In the genomic region with DNA sequence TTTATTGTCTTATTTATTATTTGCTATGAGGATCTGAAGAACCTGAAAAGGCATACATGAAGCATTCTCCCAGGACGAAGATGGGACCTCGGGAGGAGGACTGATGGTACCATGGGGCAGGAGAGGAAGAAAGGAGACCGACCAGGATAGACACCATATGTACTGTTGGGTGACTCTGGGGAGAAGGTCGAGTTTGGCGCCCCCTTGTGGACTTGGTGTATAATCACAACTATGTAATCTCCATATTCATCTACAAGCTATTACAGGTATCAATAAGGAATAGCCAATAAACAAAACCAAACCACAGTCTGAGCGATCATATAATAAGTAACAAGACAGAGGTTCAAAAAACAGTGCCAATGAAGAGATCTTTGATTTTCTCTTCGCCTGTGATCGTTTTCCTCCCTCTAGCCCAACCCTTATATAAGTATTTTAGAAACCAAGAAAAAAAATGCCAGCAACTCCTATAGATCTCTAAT, we compare ENCODE assay signal across 8 cellular contexts.
DNase-seq lines count a peak whose midpoint lies in the region; ATAC-seq and TF ChIP-seq lines count a peak whose summit lies in the region.

No MANE protein-coding gene starts in this region.

- peak; percentile 81 for ATAC-seq in HG02885 (IDR thresholded peaks at IDR 0.05; ENCODE audit: poor library complexity, unreplicated experiment)
- peak; percentile 77 for ATAC-seq in WTC11
- peak; percentile 84 for ATAC-seq in left lung
- ATAC-seq in GM18861 (IDR thresholded peaks at IDR 0.05; ENCODE audit: unreplicated experiment), result no peak

- no peaks in the 10 kb centered on the region for H3K36me3 Mint-ChIP-seq in WTC11

- H3K4me1 Mint-ChIP-seq in WTC11, result peaks cover 3% of the 10 kb centered on the region; the same call in 1 of the 2 replicates

- DNase-seq in NCI-H2171 treated with DMSO at 0.1 percent for 48 hours (lab: John Stamatoyannopoulos, UW) (peak; percentile 79), WTC11 (ENCODE audit: low spot score) (peak; percentile 70), left lung (peak; percentile 56 to 79)
- peak; percentile 49 for DNase-seq in central memory CD4-positive, alpha-beta T cell
- DNase-seq in stimulated activated CD4-positive, alpha-beta T cell treated with anti-CD3 and anti-CD28 coated beads, TNF-alpha, amount 100 ng/mL, for 48 hours (ENCODE audit: low read depth in 3 of 3), result peak; percentile 40 to 70 (median 69)

- intact Hi-C loops in left lung (cut with DNase I), result no loop called here

- H3K36me3 ChIP-seq in left lung, result no peaks in the 10 kb centered on the region

- H3K9me3 Mint-ChIP-seq in WTC11, result no peaks in the 10 kb centered on the region

- no peaks in the 10 kb centered on the region for H3K27me3 Mint-ChIP-seq in WTC11 (ENCODE audit: low read depth)

- no peak overlapping the region for H3K4me3 ChIP-seq in left lung

- no peaks in the 10 kb centered on the region for H3K9me3 ChIP-seq in left lung

- no peak overlapping the region for H3K27ac Mint-ChIP-seq in WTC11

- POLR2A ChIA-PET in WTC11 (lab: Charles Lee), result no interaction called here

- TF ChIP-seq CTCF in GM12874 (IDR thresholded peaks at IDR 0.05; ENCODE audit: insufficient read depth, low read depth, low read length) (peak; percentile 72), WTC11 (IDR thresholded peaks at IDR 0.05) (peak; percentile 93), left lung (IDR thresholded peaks at IDR 0.05) (peak; percentile 62 to 69)

- H3K4me1 ChIP-seq in left lung, result peaks cover 0 to 4% of the 10 kb centered on the region in 2 donors

- no peaks in the 10 kb centered on the region for H3K27me3 ChIP-seq in left lung

- H3K27ac ChIP-seq in left lung, result no peak overlapping the region

- CTCF ChIA-PET in WTC11 (lab: Charles Lee), result interaction anchor here (0.6 to 1.7 kb wide), 32 partner anchors 9 to 1734 kb away, joined by 3 to 15 read pairs (median 4); no protein-coding TSS in a partner anchor

- H3K4me3 Mint-ChIP-seq in WTC11, result no peak overlapping the region

TF ChIP-seq in WTC11, 78 proteins besides CTCF, POLR2A, EP300 and RAD21:
- no peak for TF ChIP-seq JAZF1 (CRISPR knock-in tag; IDR thresholded peaks at IDR 0.05)
- 0 out of 2 replicates have a peak, but pooled peaks have one; percentile 66 for TF ChIP-seq ZSCAN18 (CRISPR knock-in tag; IDR thresholded peaks at IDR 0.05)
